18 cellular contexts compared by ENCODE assay signal in genomic region chr4:185997287-185997686, GRCh38.
DNase-seq lines count a peak whose midpoint lies in the region; ATAC-seq and TF ChIP-seq lines count a peak whose summit lies in the region.
"Had no signal": no experiment of that assay in that cellular context is flagged by ENCODE, and none has a peak within 500 bp of the region (broad histone marks: within the 10 kb centered on the region; RNA-seq: fewer than 3 reads in every experiment).

No MANE protein-coding gene starts in this region.

- H3K4me1 ChIP-seq in right atrium auricular region (peaks cover 0 to 7% of the 10 kb centered on the region in 2 donors), heart left ventricle (peaks cover 0 to 12% (median 0%) of the 10 kb centered on the region in 12 donors), gastroesophageal sphincter (peaks cover 0 to 26% (median 0%) of the 10 kb centered on the region in 3 donors)
- H3K4me1 ChIP-seq: BLaER1 had no signal

- no peak overlapping the region for H3K4me3 ChIP-seq in right atrium auricular region
- no peak overlapping the region for H3K4me3 ChIP-seq in heart left ventricle
- H3K4me3 ChIP-seq in gastroesophageal sphincter: no peak overlapping the region
- H3K4me3 ChIP-seq: BLaER1 had no signal

- DNase-seq in Right ventricle myocardium inferior (ENCODE audit: missing footprints) (peak; percentile 76), right atrium auricular region (ENCODE audit: low spot score) (no peak), heart left ventricle (peak in 3 of 5 donors; percentile 69 to 74 (median 73)), occipital lobe (lab: John Stamatoyannopoulos, UW) (peak; percentile 22), NCI-H128 (lab: John Stamatoyannopoulos, UW; ENCODE audit: unreplicated experiment) (no peak), germinal center (ENCODE audit: low spot score) (no peak), nucleus accumbens (lab: John Stamatoyannopoulos, UW) (no peak)
- DNase-seq: CD8-positive, alpha-beta memory T cell; DMS79 treated with DMSO at 0.1 percent for 48 hours; HCEC 1CT; NCI-H1417; NCI-H2081; NCI-H510A treated with DMSO at 0.1 percent for 48 hours; SHP77 had no signal

- H3K27me3 ChIP-seq in right atrium auricular region (no peaks in the 10 kb centered on the region), heart left ventricle (no peaks in the 10 kb centered on the region), gastroesophageal sphincter (no peaks in the 10 kb centered on the region)
- H3K27me3 ChIP-seq: BLaER1 had no signal

- TF ChIP-seq POLR2A in heart left ventricle (IDR thresholded peaks at IDR 0.05) (no peak), gastroesophageal sphincter (IDR thresholded peaks at IDR 0.05) (no peak)

- TF ChIP-seq EP300 in gastroesophageal sphincter (IDR thresholded peaks at IDR 0.05): no peak

- no peaks in the 10 kb centered on the region for H3K36me3 ChIP-seq in right atrium auricular region
- no peaks in the 10 kb centered on the region for H3K36me3 ChIP-seq in heart left ventricle
- H3K36me3 ChIP-seq in gastroesophageal sphincter: no peaks in the 10 kb centered on the region
- H3K36me3 ChIP-seq: BLaER1 had no signal

- no peak overlapping the region for H3K27ac ChIP-seq in right atrium auricular region
- no peak overlapping the region for H3K27ac ChIP-seq in heart left ventricle
- H3K27ac ChIP-seq in gastroesophageal sphincter: no peak overlapping the region
- H3K27ac ChIP-seq: BLaER1, HL-60 had no signal

- 42 to 68% (median 65%) methylated on average over 7 of the region's 7 CpGs for WGBS in heart left ventricle, 4 donors
- 83 to 92% methylated on average over 3 to 7 of the region's 7 CpGs for WGBS in gastroesophageal sphincter (ENCODE audit: low coverage in 1 of 2), 2 donors

- ATAC-seq in Right ventricle myocardium inferior: peak; percentile 88
- peak; percentile 59 to 87 (median 84) for ATAC-seq in heart left ventricle
- ATAC-seq in gastroesophageal sphincter: no peak
- ATAC-seq: Panc1 had no signal

- intact Hi-C loops in Right ventricle myocardium inferior (cut with DNase I) (loop anchor here (5.0 kb wide), 1 partner anchor 70 kb away; no protein-coding TSS in a partner anchor), heart left ventricle (cut with DNase I) (loop anchor here in 5 of 10 donors (5.0 to 10.0 kb wide), 5 partner anchors 60 to 130 kb away; no protein-coding TSS in a partner anchor)

- H3K9me3 ChIP-seq in right atrium auricular region (no peaks in the 10 kb centered on the region), heart left ventricle (no peaks in the 10 kb centered on the region), gastroesophageal sphincter (no peaks in the 10 kb centered on the region)
- H3K9me3 ChIP-seq: BLaER1 had no signal

- TF ChIP-seq CTCF in right atrium auricular region (IDR thresholded peaks at IDR 0.05) (no peak), heart left ventricle (IDR thresholded peaks at IDR 0.05) (no peak), gastroesophageal sphincter (IDR thresholded peaks at IDR 0.05) (no peak)

Comparison
In these comparisons a context has a peak if more than half of its experiments do, and no peak if none do; other contexts are left out.
1. DNase-seq: peak in Right ventricle myocardium inferior (single experiment), heart left ventricle (3 of 5) and occipital lobe (single experiment); none in right atrium auricular region (single experiment), NCI-H128 (single experiment), germinal center (single experiment) and nucleus accumbens (0 of 56).